In the genomic region with DNA sequence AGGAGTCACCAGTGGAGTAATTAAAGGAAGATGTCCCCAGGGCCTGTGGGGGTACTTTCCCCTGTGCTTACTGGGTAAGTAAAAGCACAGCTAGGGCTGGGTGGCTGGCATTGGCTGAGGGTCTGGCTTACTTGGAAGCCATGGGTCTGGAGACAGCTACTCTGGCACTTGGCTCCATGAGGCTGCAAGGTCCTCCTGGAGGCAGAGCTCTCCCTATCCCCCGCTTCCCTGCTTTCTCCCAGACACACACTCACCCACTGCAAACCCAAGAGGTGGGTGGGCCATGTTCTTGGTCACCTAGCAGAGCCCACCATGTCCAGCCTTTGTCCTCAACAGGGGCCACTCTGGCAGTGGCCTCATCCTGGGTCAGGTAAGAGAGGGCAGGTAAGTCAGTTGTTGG, we compare ENCODE assay signal across 30 cellular contexts. TPM values are rescaled to one million over a fixed set of nuclear protein-coding genes. Genes with fewer than 3 reads are reported as not detected.
"Had no signal": no experiment of that assay in that cellular context is flagged by ENCODE, and none has a peak within 500 bp of the region (broad histone marks: within the 10 kb centered on the region; RNA-seq: fewer than 3 reads in every experiment).

No MANE protein-coding gene starts in this region.

- H3K9ac ChIP-seq: neural progenitor cell had no signal

- H2AFZ ChIP-seq: neural progenitor cell had no signal

- H3K36me3 ChIP-seq: neural progenitor cell, neutrophil, pancreas, right lobe of liver, sigmoid colon, suprapubic skin, tibial artery, transverse colon, upper lobe of right lung, uterus had no signal

- H3K36me3 Mint-ChIP-seq: natural killer cell; neural progenitor cell; stimulated activated memory B cell treated with anti-CD40 and anti-IgM and Interleukin-4, amounts not matched to agents 10 μg/mL and 1 μg/mL and 100 μg/mL, for 72 hours; type B pancreatic cell had no signal

- H3K4me1 ChIP-seq: pancreas, right lobe of liver, testis, upper lobe of right lung had no signal

- H3K27ac ChIP-seq: neural progenitor cell, neutrophil, pancreas, psoas muscle, right lobe of liver, sigmoid colon, suprapubic skin, testis, transverse colon, upper lobe of right lung, uterus had no signal

- H3K4me2 ChIP-seq: neural progenitor cell had no signal

- H3K9me3 Mint-ChIP-seq: natural killer cell; nephron; neural progenitor cell; stimulated activated memory B cell treated with anti-CD40 and anti-IgM and Interleukin-4, amounts not matched to agents 10 μg/mL and 1 μg/mL and 100 μg/mL, for 72 hours; stimulated activated naive CD8-positive, alpha-beta T cell treated with anti-CD3 and anti-CD28 coated beads, Interleukin-15, amount 100 ng/mL, for 72 hours; type B pancreatic cell had no signal

- DNase-seq: naive thymus-derived CD4-positive, alpha-beta T cell; natural killer cell; nucleus accumbens; pancreas; psoas muscle; right cardiac atrium; right lobe of liver; sigmoid colon; small intestine; stimulated activated CD4-positive, alpha-beta T cell treated with anti-CD3 and anti-CD28 coated beads, Interleukin-12 subunit alpha, Interleukin-12 subunit beta, amount 100 ng/mL, for 4 hours; stimulated activated CD4-positive, alpha-beta T cell treated with anti-CD3 and anti-CD28 coated beads, Interleukin-1b, Interleukin-23, amount 100 ng/mL, for 48 hours; stimulated activated CD4-positive, alpha-beta T cell treated with anti-CD3 and anti-CD28 coated beads, Interleukin-4, amount 100 ng/mL, for 1 hour; stimulated activated CD4-positive, alpha-beta T cell treated with anti-CD3 and anti-CD28 coated beads, Interleukin-4, amount 100 ng/mL, for 4 hours; stimulated activated CD8-positive, alpha-beta memory T cell treated with anti-CD3 and anti-CD28 coated beads, Interleukin-4, amount 100 ng/mL, for 48 hours; stimulated activated naive CD4-positive, alpha-beta T cell; stimulated activated naive CD8-positive, alpha-beta T cell treated with anti-CD3 and anti-CD28 coated beads, Interleukin-15, amount 100 ng/mL, for 72 hours; stimulated activated naive CD8-positive, alpha-beta T cell treated with anti-CD3 and anti-CD28 coated beads, Interleukin-15, Interleukin-2, amounts not matched to agents 100 U/mL and 50 U/mL, for 24 hours; substantia nigra; testis; tibial artery; transverse colon; upper lobe of right lung; uterus had no signal

- H3K9me3 ChIP-seq: neutrophil, pancreas, psoas muscle, right lobe of liver, sigmoid colon, suprapubic skin, testis, tibial artery, transverse colon, upper lobe of right lung, uterus had no signal

- H3K4me3 ChIP-seq: neural progenitor cell, pancreas, psoas muscle, right lobe of liver, sigmoid colon, suprapubic skin, testis, tibial artery, transverse colon, upper lobe of right lung, uterus had no signal

- H3K27me3 ChIP-seq: testis, uterus had no signal

- ATAC-seq: naive thymus-derived CD4-positive, alpha-beta T cell; natural killer cell; pancreas; psoas muscle; right cardiac atrium; right lobe of liver; stimulated activated memory B cell treated with anti-CD40 and anti-IgM and Interleukin-4, amounts not matched to agents 10 μg/mL and 1 μg/mL and 100 μg/mL, for 72 hours; stimulated activated naive CD8-positive, alpha-beta T cell treated with anti-CD3 and anti-CD28 coated beads, Interleukin-15, amount 100 ng/mL, for 72 hours; stimulated activated naive CD8-positive, alpha-beta T cell treated with anti-CD3 and anti-CD28 coated beads, Interleukin-15, Interleukin-2, amounts not matched to agents 100 U/mL and 50 U/mL, for 24 hours; upper lobe of right lung had no signal

- H3K4me3 Mint-ChIP-seq: naive thymus-derived CD4-positive, alpha-beta T cell; natural killer cell; neural progenitor cell; stimulated activated memory B cell treated with anti-CD40 and anti-IgM and Interleukin-4, amounts not matched to agents 10 μg/mL and 1 μg/mL and 100 μg/mL, for 72 hours; stimulated activated naive CD8-positive, alpha-beta T cell treated with anti-CD3 and anti-CD28 coated beads, Interleukin-15, amount 100 ng/mL, for 72 hours; type B pancreatic cell had no signal

- H3K27ac Mint-ChIP-seq: naive thymus-derived CD4-positive, alpha-beta T cell; natural killer cell; nephron; neural progenitor cell; progenitor cell of endocrine pancreas; stimulated activated memory B cell treated with anti-CD40 and anti-IgM and Interleukin-4, amounts not matched to agents 10 μg/mL and 1 μg/mL and 100 μg/mL, for 72 hours; stimulated activated naive CD8-positive, alpha-beta T cell treated with anti-CD3 and anti-CD28 coated beads, Interleukin-15, amount 100 ng/mL, for 72 hours; type B pancreatic cell had no signal

RNA-seq across cellular contexts. Expression of gene EMX2, which starts 13.3 kb away (rescaled TPM):
- total RNA-seq: naive thymus-derived CD4-positive, alpha-beta T cell; natural killer cell; progenitor cell of endocrine pancreas; right lobe of liver; upper lobe of right lung had no signal
- polyA plus RNA-seq: naive thymus-derived CD4-positive, alpha-beta T cell; sigmoid colon had no signal
